ENCODE assay signal across 26 cellular contexts in the genomic region with DNA sequence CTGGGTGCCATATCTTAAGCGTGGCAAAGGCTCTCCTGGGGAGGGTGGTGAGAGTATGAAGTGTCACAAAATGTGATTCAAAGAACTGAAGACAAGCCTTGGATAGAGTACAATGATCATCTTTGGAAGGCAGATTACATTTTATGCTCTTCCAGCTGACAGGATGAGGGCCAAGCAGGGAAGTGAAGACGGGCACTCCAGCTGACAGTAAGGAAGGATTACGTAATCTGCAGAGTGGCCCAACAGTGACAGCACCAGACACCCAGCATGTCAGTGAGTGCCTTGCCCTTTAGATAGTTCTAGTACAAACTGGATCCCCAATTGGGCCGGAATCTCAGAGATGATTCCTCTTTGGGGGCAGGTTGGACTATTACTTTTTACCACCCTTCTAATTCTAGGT.
"Had no signal": no experiment of that assay in that cellular context is flagged by ENCODE, and none has a peak within 500 bp of the region (broad histone marks: within the 10 kb centered on the region; RNA-seq: fewer than 3 reads in every experiment).

No MANE protein-coding gene starts in this region.

- DNase-seq: activated CD4-positive, alpha-beta memory T cell treated with anti-CD3 and anti-CD28 coated beads for 36 hours; activated CD4-positive, alpha-beta T cell treated with anti-CD3 and anti-CD28 coated beads for 4 hours; activated effector memory CD4-positive, alpha-beta T cell treated with Interleukin-2 at 50 U/mL for 16 hours; activated naive CD4-positive, alpha-beta T cell treated with anti-CD3 and anti-CD28 coated beads for 36 hours; activated naive CD8-positive, alpha-beta T cell treated with anti-CD3 and anti-CD28 coated beads, Interleukin-2, amount 10 ng/mL, durations not matched to agents 7 days and 5 days; activated T-cell treated with anti-CD3 and anti-CD28 coated beads, Interleukin-2, amount 50 U/mL, for 48 hours; amniotic stem cell; colonic mucosa; hypothalamus; left ventricle myocardium superior; mammary epithelial cell; midbrain; retina; sigmoid colon; stimulated activated CD4-positive, alpha-beta T cell treated with anti-CD3 and anti-CD28 coated beads, Interleukin-4, amount 100 ng/mL, for 1 hour; stimulated activated naive CD4-positive, alpha-beta T cell; T-helper 9 cell; testis; trophoblast cell had no signal

- H3K27me3 Mint-ChIP-seq: activated CD4-positive, alpha-beta memory T cell treated with anti-CD3 and anti-CD28 coated beads for 36 hours had no signal

- H3K27ac ChIP-seq: colonic mucosa, esophagus muscularis mucosa, gastroesophageal sphincter, neutrophil, sigmoid colon, testis, vagina had no signal

- H3K9me3 Mint-ChIP-seq: activated CD4-positive, alpha-beta memory T cell treated with anti-CD3 and anti-CD28 coated beads for 36 hours; activated naive CD4-positive, alpha-beta T cell treated with anti-CD3 and anti-CD28 coated beads for 36 hours; activated naive CD8-positive, alpha-beta T cell treated with anti-CD3 and anti-CD28 coated beads, Interleukin-2, amount 10 ng/mL, durations not matched to agents 7 days and 5 days; nephron; WTC11 had no signal

- H3K4me1 ChIP-seq: colonic mucosa, gastroesophageal sphincter had no signal

- H3K36me3 ChIP-seq: colonic mucosa, esophagus muscularis mucosa, gastroesophageal sphincter, neutrophil, sigmoid colon, vagina had no signal

- ATAC-seq: gastroesophageal sphincter, left ventricle myocardium superior, WTC11 had no signal

- H3K27ac Mint-ChIP-seq: activated CD4-positive, alpha-beta memory T cell treated with anti-CD3 and anti-CD28 coated beads for 36 hours; activated naive CD4-positive, alpha-beta T cell treated with anti-CD3 and anti-CD28 coated beads for 36 hours; activated naive CD8-positive, alpha-beta T cell treated with anti-CD3 and anti-CD28 coated beads, Interleukin-2, amount 10 ng/mL, durations not matched to agents 7 days and 5 days; nephron; WTC11 had no signal

- H3K27me3 ChIP-seq: colonic mucosa, gastroesophageal sphincter, sigmoid colon, testis, vagina had no signal

- H3K4me3 Mint-ChIP-seq: activated CD4-positive, alpha-beta memory T cell treated with anti-CD3 and anti-CD28 coated beads for 36 hours; activated naive CD4-positive, alpha-beta T cell treated with anti-CD3 and anti-CD28 coated beads for 36 hours; activated naive CD8-positive, alpha-beta T cell treated with anti-CD3 and anti-CD28 coated beads, Interleukin-2, amount 10 ng/mL, durations not matched to agents 7 days and 5 days; nephron; WTC11 had no signal

- FAIRE-seq: bronchial epithelial cell had no signal

- H3K36me3 Mint-ChIP-seq: activated CD4-positive, alpha-beta memory T cell treated with anti-CD3 and anti-CD28 coated beads for 36 hours; activated naive CD8-positive, alpha-beta T cell treated with anti-CD3 and anti-CD28 coated beads, Interleukin-2, amount 10 ng/mL, durations not matched to agents 7 days and 5 days; WTC11 had no signal

- H3K4me3 ChIP-seq: colonic mucosa, esophagus muscularis mucosa, gastroesophageal sphincter, sigmoid colon, testis, vagina had no signal

- H3K9me3 ChIP-seq: colonic mucosa, esophagus muscularis mucosa, gastroesophageal sphincter, neutrophil, sigmoid colon, testis, vagina had no signal
